ENCODE assay signal across 10 cellular contexts in genomic region chr6:99458319-99458718, GRCh38. TPM values are rescaled to one million over a fixed set of nuclear protein-coding genes. Genes with fewer than 3 reads are reported as not detected.
DNase-seq lines count a peak whose midpoint lies in the region; ATAC-seq, FAIRE-seq and TF ChIP-seq lines count a peak whose summit lies in the region.
"Had no signal": no experiment of that assay in that cellular context is flagged by ENCODE, and none has a peak within 500 bp of the region (broad histone marks: within the 10 kb centered on the region; RNA-seq: fewer than 3 reads in every experiment).

No MANE protein-coding gene starts in this region.

- in situ Hi-C loops in astrocyte of the spinal cord (cut with HindIII; ENCODE audit: low sequenced_read_pairs): no loop called here

- H3K4me1 ChIP-seq in Karpas-422 (ENCODE audit: low read length) (no peaks in the 10 kb centered on the region), mesenchymal stem cell (ENCODE audit: control insufficient read depth, insufficient read depth, low read depth, low read length) (no peaks in the 10 kb centered on the region), body of pancreas (no peaks in the 10 kb centered on the region)
- H3K4me1 ChIP-seq: A549 had no signal

- no peak for FAIRE-seq in GM19239 (lab: Jason Lieb, UNC)
- FAIRE-seq: A549 had no signal

- H3K9ac ChIP-seq in Karpas-422 (ENCODE audit: low read length): no peak overlapping the region
- no peak overlapping the region for H3K9ac ChIP-seq in mesenchymal stem cell (ENCODE audit: low read length)

- H3K4me2 ChIP-seq in Karpas-422 (ENCODE audit: low read depth, low read length, poor library complexity, severe bottlenecking) (no peak overlapping the region), mesenchymal stem cell (ENCODE audit: low read length, poor library complexity, severe bottlenecking) (no peak overlapping the region)
- H3K4me2 ChIP-seq: A549 had no signal

- H3K9me2 ChIP-seq in Karpas-422 (replicated peaks; ENCODE audit: insufficient read depth, low read length): no peaks in the 10 kb centered on the region

- H3K27me3 ChIP-seq in Karpas-422 (ENCODE audit: low read length) (no peaks in the 10 kb centered on the region), mesenchymal stem cell (ENCODE audit: control insufficient read depth in 1 of 2, insufficient read depth in 1 of 2, low read length in 2 of 2) (no peaks in the 10 kb centered on the region), body of pancreas (no peaks in the 10 kb centered on the region)

- H3K23ac ChIP-seq in mesenchymal stem cell (ENCODE audit: low read length in 2 of 2): no peak overlapping the region

- WGBS in mesenchymal stem cell: 90% methylated on average over 2 of the region's 2 CpGs
- WGBS in body of pancreas, 2 donors: 55 to 88% methylated on average over 1 to 2 of the region's 2 CpGs

- H3K4me3 ChIP-seq in Karpas-422 (ENCODE audit: low read length) (no peak overlapping the region), astrocyte of the spinal cord (ENCODE audit: low read depth, low read length) (no peak overlapping the region), mesenchymal stem cell (ENCODE audit: insufficient read depth in 1 of 2, low read depth in 1 of 2, low read length in 2 of 2) (no peak overlapping the region), body of pancreas (no peak overlapping the region)
- H3K4me3 ChIP-seq: A549 had no signal

- ATAC-seq in body of pancreas: no peak

- H3K4ac ChIP-seq in mesenchymal stem cell (ENCODE audit: low read depth in 1 of 2, low read length in 2 of 2): no peak overlapping the region

- 0 out of 2 replicates have a peak, but pooled peaks cover 3% of the 10 kb centered on the region for H3K79me2 ChIP-seq in Karpas-422 (ENCODE audit: low read length)

- H4K20me1 ChIP-seq in Karpas-422 (ENCODE audit: insufficient read depth, low read depth, low read length): no peaks in the 10 kb centered on the region

- H4K8ac ChIP-seq in mesenchymal stem cell (ENCODE audit: low read length): no peak overlapping the region

- H2BK120ac ChIP-seq in mesenchymal stem cell (ENCODE audit: low read depth, low read length): no peak overlapping the region

- H3K79me1 ChIP-seq in mesenchymal stem cell (replicated peaks; ENCODE audit: low read length, poor library complexity, severe bottlenecking): no peaks in the 10 kb centered on the region

- no peak overlapping the region for H2AFZ ChIP-seq in Karpas-422 (ENCODE audit: low read length)
- H2AFZ ChIP-seq in mesenchymal stem cell (ENCODE audit: low read depth, low read length): no peak overlapping the region

- H2BK5ac ChIP-seq in mesenchymal stem cell (ENCODE audit: low read depth, low read length, poor library complexity, severe bottlenecking): no peak overlapping the region

- DNase-seq in DMS53 (lab: John Stamatoyannopoulos, UW) (peak; percentile 37), DMS53 treated with DMSO at 0.1 percent for 48 hours (lab: John Stamatoyannopoulos, UW; ENCODE audit: unreplicated experiment) (no peak), Karpas-422 (peak; percentile 82), astrocyte of the spinal cord (ENCODE audit: low read depth, low spot score) (peak; percentile 15), mesenchymal stem cell (peak; percentile 31), GM19239 (ENCODE audit: insufficient read length, low spot score) (no peak), body of pancreas (no peak), mucosa of gallbladder (ENCODE audit: low spot score) (no peak)
- DNase-seq: activated B cell treated with CpG ODN at 0.5 μM for 24 hours had no signal

- H2BK15ac ChIP-seq in mesenchymal stem cell (ENCODE audit: low read depth, poor library complexity, severe bottlenecking): no peak overlapping the region

- no peak overlapping the region for H3K18ac ChIP-seq in mesenchymal stem cell (ENCODE audit: low read depth in 1 of 2, low read length in 2 of 2)

- H4K91ac ChIP-seq in mesenchymal stem cell (ENCODE audit: low read length): no peak overlapping the region

- H3K14ac ChIP-seq in mesenchymal stem cell (ENCODE audit: low read length in 2 of 2): no peak overlapping the region

- H3K9me3 ChIP-seq in Karpas-422 (ENCODE audit: low read length) (no peaks in the 10 kb centered on the region), mesenchymal stem cell (ENCODE audit: control insufficient read depth, low read length) (no peaks in the 10 kb centered on the region), body of pancreas (no peaks in the 10 kb centered on the region)
- H3K9me3 ChIP-seq: A549 had no signal

- TF ChIP-seq CTCF in astrocyte of the spinal cord (IDR thresholded peaks at IDR 0.05; ENCODE audit: low read depth, low read length): peak; percentile 30
- TF ChIP-seq CTCF in body of pancreas (IDR thresholded peaks at IDR 0.05): no peak

- H2AK5ac ChIP-seq in mesenchymal stem cell (ENCODE audit: low read length, severe bottlenecking): no peak overlapping the region

- intact Hi-C loops in body of pancreas (cut with DNase I): no loop called here

- H3K27ac ChIP-seq in Karpas-422 (ENCODE audit: low read length) (no peak overlapping the region), mesenchymal stem cell (ENCODE audit: low read length, poor library complexity, severe bottlenecking) (no peak overlapping the region), body of pancreas (no peak overlapping the region)
- H3K27ac ChIP-seq: A549 had no signal

- H3K36me3 ChIP-seq in Karpas-422 (ENCODE audit: insufficient read depth, low read length): peaks cover 41% of the 10 kb centered on the region
- H3K36me3 ChIP-seq in mesenchymal stem cell (ENCODE audit: control insufficient read depth in 1 of 2, insufficient read depth in 2 of 2, low read depth in 1 of 2, low read length in 2 of 2): peaks cover 0 to 25% of the 10 kb centered on the region in 2 experiments
- H3K36me3 ChIP-seq in body of pancreas (replicated peaks in 1 of 2; ENCODE audit: insufficient read depth in 1 of 2, low read depth in 2 of 2): no peaks in the 10 kb centered on the region

- TF ChIP-seq POLR2A in body of pancreas (IDR thresholded peaks at IDR 0.05): no peak

- no peak overlapping the region for H2BK12ac ChIP-seq in mesenchymal stem cell (ENCODE audit: low read length in 2 of 2)

RNA-seq across cellular contexts. Expression of gene PNISR, which starts 33.2 kb away (rescaled TPM):
- 147 and 288 TPM in 2 replicates for total RNA-seq in Karpas-422 (2014; rRNA removed; shearing (Covaris generic); ENCODE audit: low replicate concordance)
- polyA plus RNA-seq in mesenchymal stem cell (2013, experiment 1 of 2): 85.2 TPM
- 79.4 TPM for polyA plus RNA-seq in mesenchymal stem cell (2013, experiment 2 of 2)
- total RNA-seq in body of pancreas: 100 to 1,000 TPM in 1 of 2 donors, 10 to 100 TPM in 1; 97.8 to 107 TPM
- total RNA-seq in mucosa of gallbladder: 104 TPM

RNA-seq across cellular contexts. Expression of gene USP45, which starts 56.9 kb away (rescaled TPM):
- 31.8 and 53.3 TPM in 2 replicates for total RNA-seq in Karpas-422 (2014; rRNA removed; shearing (Covaris generic); ENCODE audit: low replicate concordance)
- 8.0 TPM for polyA plus RNA-seq in mesenchymal stem cell (2013, experiment 1 of 2)
- 7.7 TPM for polyA plus RNA-seq in mesenchymal stem cell (2013, experiment 2 of 2)
- total RNA-seq in body of pancreas: 10 to 100 TPM; 11.9 to 17.1 TPM
- total RNA-seq in mucosa of gallbladder: 19.6 TPM

Comparison
In these comparisons a context has a peak if more than half of its experiments do, and no peak if none do; other contexts are left out.
1. DNase-seq: peak in DMS53 (single experiment), Karpas-422 (single experiment), astrocyte of the spinal cord (single experiment) and mesenchymal stem cell (single experiment); none in DMS53 treated with DMSO at 0.1 percent for 48 hours (single experiment), GM19239 (single experiment), body of pancreas (0 of 4) and mucosa of gallbladder (single experiment).